In genomic region chr16:31131841-31132271, GRCh38 we compare ENCODE assay signal across 20 cellular contexts. TPM values are rescaled to one million over a fixed set of nuclear protein-coding genes. Genes with fewer than 3 reads are reported as not detected.
DNase-seq lines count a peak whose midpoint lies in the region; ATAC-seq and TF ChIP-seq lines count a peak whose summit lies in the region.
"Had no signal": no experiment of that assay in that cellular context is flagged by ENCODE, and none has a peak within 500 bp of the region (broad histone marks: within the 10 kb centered on the region; RNA-seq: fewer than 3 reads in every experiment).

No MANE protein-coding gene starts in this region.

- H3K9me3 Mint-ChIP-seq in activated CD4-positive, alpha-beta memory T cell treated with anti-CD3 and anti-CD28 coated beads, Interleukin-2, amount 10 ng/mL, durations not matched to agents 7 days and 5 days, result no peaks in the 10 kb centered on the region
- H3K9me3 Mint-ChIP-seq: activated CD4-positive, alpha-beta T cell treated with anti-CD3 and anti-CD28 coated beads, Interleukin-2, amount 10 ng/mL, durations not matched to agents 24 days and 14 days had no signal

- no peaks in the 10 kb centered on the region for H3K27me3 Mint-ChIP-seq in activated CD4-positive, alpha-beta memory T cell treated with anti-CD3 and anti-CD28 coated beads, Interleukin-2, amount 10 ng/mL, durations not matched to agents 7 days and 5 days
- H3K27me3 Mint-ChIP-seq: activated CD4-positive, alpha-beta T cell treated with anti-CD3 and anti-CD28 coated beads, Interleukin-2, amount 10 ng/mL, durations not matched to agents 24 days and 14 days; B cell had no signal

- H3K4me1 ChIP-seq in Peyer's patch (peaks cover 0 to 69% (median 15%) of the 10 kb centered on the region in 4 donors), mucosa of stomach (ENCODE audit: control insufficient read depth, insufficient read depth, low read length) (peaks cover 78% of the 10 kb centered on the region), thyroid gland (peaks cover 68 to 74% of the 10 kb centered on the region in 2 donors)

- H3K9ac ChIP-seq in mucosa of stomach (ENCODE audit: low read length), result peak overlapping the region; percentile 63

- intact Hi-C loops in thyroid gland (cut with DNase I), result no loop called here

- H3K27ac Mint-ChIP-seq in activated CD4-positive, alpha-beta memory T cell treated with anti-CD3 and anti-CD28 coated beads, Interleukin-2, amount 10 ng/mL, durations not matched to agents 7 days and 5 days, result no peak overlapping the region
- H3K27ac Mint-ChIP-seq: activated CD4-positive, alpha-beta T cell treated with anti-CD3 and anti-CD28 coated beads, Interleukin-2, amount 10 ng/mL, durations not matched to agents 24 days and 14 days; B cell had no signal

- no peak for ATAC-seq in activated CD4-positive, CD25-positive, alpha-beta regulatory T cell treated with anti-CD3 and anti-CD28 coated beads, Interleukin-2, amount 50 U/mL, for 24 hours
- ATAC-seq in HG02610 (IDR thresholded peaks at IDR 0.05; ENCODE audit: unreplicated experiment), result no peak
- ATAC-seq: HCT116 had no signal

- peaks cover 0 to 49% (median 0%) of the 10 kb centered on the region in 3 donors for H3K36me3 ChIP-seq in Peyer's patch
- peaks cover 23% of the 10 kb centered on the region for H3K36me3 ChIP-seq in mucosa of stomach (ENCODE audit: control insufficient read depth, insufficient read depth, low read length)
- peaks cover 11 to 29% of the 10 kb centered on the region in 2 donors for H3K36me3 ChIP-seq in thyroid gland

- WGBS in thyroid gland, 2 donors, result 78% methylated on average over 3 to 5 of the region's 5 CpGs

- H3K27me3 ChIP-seq in Peyer's patch (no peaks in the 10 kb centered on the region), mucosa of stomach (ENCODE audit: control insufficient read depth, insufficient read depth, low read length) (peaks cover 3% of the 10 kb centered on the region), thyroid gland (no peaks in the 10 kb centered on the region)

- no peak overlapping the region for H3K4me3 Mint-ChIP-seq in activated CD4-positive, alpha-beta memory T cell treated with anti-CD3 and anti-CD28 coated beads, Interleukin-2, amount 10 ng/mL, durations not matched to agents 7 days and 5 days
- H3K4me3 Mint-ChIP-seq: activated CD4-positive, alpha-beta T cell treated with anti-CD3 and anti-CD28 coated beads, Interleukin-2, amount 10 ng/mL, durations not matched to agents 24 days and 14 days; B cell had no signal

- TF ChIP-seq CTCF in Peyer's patch (IDR thresholded peaks at IDR 0.05) (no peak), epithelial cell of esophagus (IDR thresholded peaks at IDR 0.05; ENCODE audit: insufficient read depth, low read depth, low read length, missing control alignments) (no peak), thyroid gland (IDR thresholded peaks at IDR 0.05) (no peak)

- POLR2A ChIA-PET in activated CD4-positive, alpha-beta memory T cell treated with anti-CD3 and anti-CD28 coated beads, Interleukin-2, amount 10 ng/mL, durations not matched to agents 7 days and 5 days (lab: Charles Lee), result interaction anchor here (1.7 kb wide), 2 partner anchors 14 to 48 kb away, joined by 4 to 6 read pairs; partner anchors contain the start of genes FUS and KAT8

- peak in 2 of 3 donors; percentile 87 to 91 for DNase-seq in Peyer's patch
- peak; percentile 53 for DNase-seq in epithelial cell of esophagus (ENCODE audit: low read depth)
- peak in 1 of 2 donors; percentile 35 for DNase-seq in thyroid gland
- no peak for DNase-seq in 8988T
- DNase-seq in activated CD4-positive, alpha-beta memory T cell treated with anti-CD3 and anti-CD28 coated beads, Interleukin-2, amount 10 ng/mL, durations not matched to agents 7 days and 5 days, result no peak
- DNase-seq: activated CD4-positive, alpha-beta T cell treated with anti-CD3 and anti-CD28 coated beads, Interleukin-2, amount 10 ng/mL, durations not matched to agents 24 days and 14 days; activated CD8-positive, alpha-beta memory T cell treated with anti-CD3 and anti-CD28 coated beads, Interleukin-2, amount 50 U/mL, for 48 hours; activated effector memory CD4-positive, alpha-beta T cell treated with anti-CD3 and anti-CD28 coated beads, Interleukin-2, amount 50 U/mL, for 16 hours; hippocampal formation; Karpas-422; midbrain; NCI-H1105 treated with DMSO at 0.1 percent for 48 hours; occipital lobe; sigmoid colon had no signal

- peak overlapping the region in 3 of 4 donors; percentile 89 to 96 (median 93) for H3K27ac ChIP-seq in Peyer's patch
- H3K27ac ChIP-seq in thyroid gland, result peak overlapping the region; percentile 75 to 96 (median 92)
- H3K27ac ChIP-seq: sigmoid colon had no signal

- peaks cover 1% of the 10 kb centered on the region for H3K4me1 Mint-ChIP-seq in activated CD4-positive, alpha-beta memory T cell treated with anti-CD3 and anti-CD28 coated beads, Interleukin-2, amount 10 ng/mL, durations not matched to agents 7 days and 5 days
- H3K4me1 Mint-ChIP-seq: B cell had no signal

- CTCF ChIA-PET in activated CD4-positive, alpha-beta memory T cell treated with anti-CD3 and anti-CD28 coated beads, Interleukin-2, amount 10 ng/mL, durations not matched to agents 7 days and 5 days (lab: Charles Lee), result interaction anchor here (0.6 to 1.6 kb wide), 2 partner anchors 10 kb away, joined by 3 to 7 read pairs; no protein-coding TSS in a partner anchor

- H3K9me3 ChIP-seq in Peyer's patch, result no peaks in the 10 kb centered on the region
- no peaks in the 10 kb centered on the region for H3K9me3 ChIP-seq in mucosa of stomach (ENCODE audit: control insufficient read depth, low read length)
- no peaks in the 10 kb centered on the region for H3K9me3 ChIP-seq in thyroid gland
- H3K9me3 ChIP-seq: sigmoid colon had no signal

- TF ChIP-seq POLR2A in Peyer's patch (IDR thresholded peaks at IDR 0.05) (peak; percentile 79 to 94), thyroid gland (IDR thresholded peaks at IDR 0.05) (no peak)

- H3K4me3 ChIP-seq in Peyer's patch, result peak overlapping the region in 2 of 4 donors; percentile 68 to 84
- no peak overlapping the region for H3K4me3 ChIP-seq in epithelial cell of esophagus (ENCODE audit: low read length)
- H3K4me3 ChIP-seq in mucosa of stomach (ENCODE audit: low read length), result no peak overlapping the region
- H3K4me3 ChIP-seq in thyroid gland (replicated peaks in 1 of 3), result no peak overlapping the region
- H3K4me3 ChIP-seq: sigmoid colon had no signal

- H3K36me3 Mint-ChIP-seq in activated CD4-positive, alpha-beta memory T cell treated with anti-CD3 and anti-CD28 coated beads, Interleukin-2, amount 10 ng/mL, durations not matched to agents 7 days and 5 days (ENCODE audit: low read depth), result peaks cover 5% of the 10 kb centered on the region

RNA-seq across cellular contexts. Expression of gene PRSS8, which starts 3.7 kb away (rescaled TPM):
- total RNA-seq in Peyer's patch, result 100 to 1,000 TPM in 3 of 4 donors, 10 to 100 TPM in 1; 27.2 to 666 (median 549) TPM
- total RNA-seq in thyroid gland, result 10 to 100 TPM; 42.1 to 89.9 (median 72.8) TPM
- total RNA-seq in activated CD4-positive, alpha-beta memory T cell treated with anti-CD3 and anti-CD28 coated beads, Interleukin-2, amount 10 ng/mL, durations not matched to agents 7 days and 5 days, result not detected
- total RNA-seq: activated CD4-positive, alpha-beta T cell treated with anti-CD3 and anti-CD28 coated beads, Interleukin-2, amount 10 ng/mL, durations not matched to agents 24 days and 14 days; B cell; fibroblast of villous mesenchyme; occipital lobe had no signal

RNA-seq across cellular contexts. Expression of gene KAT8, which starts 14.4 kb away (rescaled TPM):
- total RNA-seq in Peyer's patch (10 to 100 TPM; 41.5 to 89.4 (median 70.0) TPM), thyroid gland (100 to 1,000 TPM in 3 of 4 donors, 10 to 100 TPM in 1; 90.0 to 121 (median 113) TPM)
- total RNA-seq in activated CD4-positive, alpha-beta memory T cell treated with anti-CD3 and anti-CD28 coated beads, Interleukin-2, amount 10 ng/mL, durations not matched to agents 7 days and 5 days, result 10 to 100 TPM; 43.7 to 44.3 TPM

RNA-seq across cellular contexts. Expression of gene PRSS36, which starts 18.0 kb away (rescaled TPM):
- 10 to 100 TPM in 3 of 4 donors, not detected in 1; 26.1 to 31.3 (median 28.2) TPM for total RNA-seq in Peyer's patch
- 1 to 10 TPM; 1.4 to 6.6 (median 3.0) TPM for total RNA-seq in thyroid gland
- total RNA-seq in activated CD4-positive, alpha-beta memory T cell treated with anti-CD3 and anti-CD28 coated beads, Interleukin-2, amount 10 ng/mL, durations not matched to agents 7 days and 5 days, result under 1 TPM; 0.58 to 0.85 TPM
- total RNA-seq: occipital lobe had no signal

RNA-seq across cellular contexts. Expression of gene BCKDK, which starts 23.7 kb away (rescaled TPM):
- total RNA-seq in Peyer's patch, result 10 to 100 TPM; 30.5 to 71.4 (median 41.8) TPM
- total RNA-seq in thyroid gland, result 10 to 100 TPM; 30.1 to 52.0 (median 40.5) TPM
- total RNA-seq in activated CD4-positive, alpha-beta memory T cell treated with anti-CD3 and anti-CD28 coated beads, Interleukin-2, amount 10 ng/mL, durations not matched to agents 7 days and 5 days, result 10 to 100 TPM; 32.9 to 34.4 TPM

RNA-seq across cellular contexts. Expression of gene VKORC1, which starts 37.3 kb away (rescaled TPM):
- total RNA-seq in Peyer's patch (100 to 1,000 TPM in 2 of 4 donors, 10 to 100 TPM in 2; 20.6 to 207 (median 102) TPM), thyroid gland (100 to 1,000 TPM in 2 of 4 donors, 10 to 100 TPM in 2; 58.7 to 145 (median 104) TPM)
- total RNA-seq in activated CD4-positive, alpha-beta memory T cell treated with anti-CD3 and anti-CD28 coated beads, Interleukin-2, amount 10 ng/mL, durations not matched to agents 7 days and 5 days, result 10 to 100 TPM; 66.0 to 66.1 TPM

Comparison
In these comparisons a context has a peak if more than half of its experiments do, and no peak if none do; other contexts are left out.
1. DNase-seq: peak in Peyer's patch (2 of 3) and epithelial cell of esophagus (single experiment); none in 8988T (single experiment) and activated CD4-positive, alpha-beta memory T cell treated with anti-CD3 and anti-CD28 coated beads, Interleukin-2, amount 10 ng/mL, durations not matched to agents 7 days and 5 days (single experiment).
2. POLR2A ChIP-seq: peak in Peyer's patch (2 of 2); none in thyroid gland (0 of 2).
3. RNA of gene PRSS8, which starts 3.7 kb away (total RNA-seq): 27.2 to 666 TPM in Peyer's patch and 42.1 to 89.9 TPM in thyroid gland; not detected in activated CD4-positive, alpha-beta memory T cell treated with anti-CD3 and anti-CD28 coated beads, Interleukin-2, amount 10 ng/mL, durations not matched to agents 7 days and 5 days; every median in the first group is over 10 times any median in the second.